In genomic region chr3:43915546-43915945, GRCh38 we compare ENCODE assay signal across 20 cellular contexts.
"Had no signal": no experiment of that assay in that cellular context is flagged by ENCODE, and none has a peak within 500 bp of the region (broad histone marks: within the 10 kb centered on the region; RNA-seq: fewer than 3 reads in every experiment).

No MANE protein-coding gene starts in this region.

- DNase-seq: IMR-90, Kasumi-1, KG1, MM.1S, NCI-H1092 treated with DMSO at 0.1 percent for 48 hours, NCI-H1436, NCI-H187, NCI-H2081, NCI-H2107, NCI-H226, NCI-H446, NCI-H510A, NCI-H524 treated with DMSO at 0.1 percent for 48 hours, NCI-H69, NCI-H774, Right ventricle myocardium superior, RPMI8226, SIG-M5 had no signal

- H3K27ac ChIP-seq: SJSA1, SK-N-MC had no signal

- H3K4me3 ChIP-seq: SJSA1, SK-N-MC had no signal

- H3K36me3 ChIP-seq: SJSA1 had no signal

- H3K27me3 ChIP-seq: SJSA1 had no signal

- H3K4me1 ChIP-seq: SJSA1 had no signal

- H3K9me3 ChIP-seq: SJSA1 had no signal
